Comparison of ENCODE assay signal across 6 cellular contexts in genomic region chr11:126268361-126268707, GRCh38. TPM values are rescaled to one million over a fixed set of nuclear protein-coding genes. Genes with fewer than 3 reads are reported as not detected.
DNase-seq lines count a peak whose midpoint lies in the region; ATAC-seq and TF ChIP-seq lines count a peak whose summit lies in the region.

No MANE protein-coding gene starts in this region.

- H3K4me2 ChIP-seq in H9 (ENCODE audit: insufficient read depth, insufficient read length, low read length) = peak overlapping the region; percentile 83

- H2AFZ ChIP-seq in H9 (ENCODE audit: low read length) = no peak overlapping the region

- peak overlapping the region; percentile 99 for H3K14ac ChIP-seq in H9 (ENCODE audit: insufficient read depth, low read length)

- H3K4me3 Mint-ChIP-seq in H9 = peak overlapping the region; percentile 93 to 96

- peak overlapping the region; percentile 99 for H3K4me3 ChIP-seq in WI38 (ENCODE audit: low read depth, low read length)
- peak overlapping the region; percentile 81 to 83 for H3K4me3 ChIP-seq in left lung

- H3K4me1 ChIP-seq in H9 (ENCODE audit: insufficient read depth, low read length) (no peaks in the 10 kb centered on the region; the same call in 1 of the 2 replicates), left lung (peaks cover 3 to 27% of the 10 kb centered on the region in 2 donors)

- no peak overlapping the region for H2BK12ac ChIP-seq in H9 (ENCODE audit: insufficient read length, low read depth, low read length)

- no peak overlapping the region for H2BK15ac ChIP-seq in H9 (ENCODE audit: low read depth, low read length)

- H3K79me1 ChIP-seq in H9 (ENCODE audit: insufficient read depth, low read depth, low read length, poor library complexity, severe bottlenecking) = peaks cover 4% of the 10 kb centered on the region

- peak overlapping the region; percentile 99 to 100 (median 100) for H3K27ac Mint-ChIP-seq in H9

- H3K36me3 ChIP-seq in left lung = peaks cover 0 to 47% of the 10 kb centered on the region in 2 donors

- H3K9ac ChIP-seq in H9 (ENCODE audit: extremely low read depth, insufficient read length, low read length) = peak overlapping the region; percentile 99

- H2BK20ac ChIP-seq in H9 (ENCODE audit: low read depth, low read length, poor library complexity, severe bottlenecking) = no peak overlapping the region

- no peak overlapping the region for H2BK120ac ChIP-seq in H9 (ENCODE audit: low read depth, low read length, poor library complexity, severe bottlenecking)

- no peak overlapping the region for H3K4ac ChIP-seq in H9 (ENCODE audit: low read depth, low read length)

- H2BK5ac ChIP-seq in H9 (ENCODE audit: insufficient read length, low read length) = no peak overlapping the region

- peaks cover 44 to 66% (median 64%) of the 10 kb centered on the region in 3 experiments for H3K36me3 Mint-ChIP-seq in H9 (ENCODE audit: insufficient read depth in 1 of 3, low read depth in 3 of 3)

- H3K23ac ChIP-seq in H9 (ENCODE audit: insufficient read length, low read depth, low read length) = no peak overlapping the region

- no peak for TF ChIP-seq CTCF in H9 (conservative IDR thresholded peaks at IDR 0.05)
- TF ChIP-seq CTCF in WI38 (IDR thresholded peaks at IDR 0.05; ENCODE audit: low read depth, low read length) = no peak
- no peak for TF ChIP-seq CTCF in left lung (IDR thresholded peaks at IDR 0.05)

- H3K18ac ChIP-seq in H9 (ENCODE audit: insufficient read length, low read depth, low read length) = peak overlapping the region; percentile 96

- H3K27me3 Mint-ChIP-seq in H9 (ENCODE audit: low read depth) = peaks cover 2% of the 10 kb centered on the region; the same call in 1 of the 2 replicates

- H3K23me2 ChIP-seq in H9 (ENCODE audit: insufficient read length, low read depth, low read length, poor library complexity, severe bottlenecking) = peaks cover 7% of the 10 kb centered on the region

- H3K79me2 ChIP-seq in H9 (ENCODE audit: insufficient read depth, low read length) = peaks cover 8% of the 10 kb centered on the region; the same call in 1 of the 2 replicates

- no CpG with 5 or more reads among the region's 23 CpGs for WGBS in H9 (ENCODE audit: extremely low coverage, insufficient read length, low lambda C conversion rate)

- no peak overlapping the region for H4K8ac ChIP-seq in H9 (replicated peaks; ENCODE audit: insufficient read length, low read depth, low read length)

- H3K9me3 ChIP-seq in H9 (ENCODE audit: control insufficient read depth, low read depth, low read length) (no peaks in the 10 kb centered on the region), left lung (no peaks in the 10 kb centered on the region)

- intact Hi-C loops in left lung (cut with DNase I) = no loop called here

- DNase-seq in H9 = no peak
- DNase-seq in left lung = no peak
- DNase-seq in stimulated activated CD4-positive, alpha-beta T cell treated with anti-CD3 and anti-CD28 coated beads, Interleukin-2, amount 100 ng/mL, for 24 hours = no peak
- DNase-seq in activated effector memory CD4-positive, alpha-beta T cell treated with Interleukin-2 at 50 U/mL for 16 hours = no peak
- DNase-seq in DMS114 treated with DMSO at 0.1 percent for 48 hours (lab: John Stamatoyannopoulos, UW; ENCODE audit: unreplicated experiment) = no peak

- no peak overlapping the region for H4K91ac ChIP-seq in H9 (ENCODE audit: insufficient read length, low read depth, low read length)

- peaks cover 13% of the 10 kb centered on the region in 2 experiments for H3K4me1 Mint-ChIP-seq in H9

- no peaks in the 10 kb centered on the region for H4K20me1 ChIP-seq in H9 (ENCODE audit: control insufficient read depth, insufficient read depth, insufficient read length)

- ATAC-seq in left lung = peak; percentile 21

- H3K27me3 ChIP-seq in H9 (ENCODE audit: insufficient read depth, low read length) (no peaks in the 10 kb centered on the region), left lung (no peaks in the 10 kb centered on the region)

- no peak overlapping the region for H3K56ac ChIP-seq in H9 (ENCODE audit: insufficient read length, low read depth, low read length)

- H3K27ac ChIP-seq in H9 (ENCODE audit: insufficient read length, low read depth, low read length) = peak overlapping the region; percentile 41
- peak overlapping the region; percentile 87 to 93 for H3K27ac ChIP-seq in left lung

- H2AK5ac ChIP-seq in H9 (ENCODE audit: insufficient read length, low read length) = no peak overlapping the region

- H3K9me3 Mint-ChIP-seq in H9 = no peaks in the 10 kb centered on the region

- H4K5ac ChIP-seq in H9 (ENCODE audit: insufficient read length, low read depth, low read length) = peak overlapping the region; percentile 36

- no peak overlapping the region for H3T11ph ChIP-seq in H9 (ENCODE audit: low read length)

RNA-seq across cellular contexts. Expression of gene SRPRA, which starts 0.4 kb away (rescaled TPM):
- total RNA-seq in H9 (2021) (63.7 and 64.3 TPM in 2 replicates), left lung (100 to 1,000 TPM; 129 to 154 TPM)

RNA-seq across cellular contexts. Expression of gene FOXRED1, which starts 0.6 kb away (rescaled TPM):
- total RNA-seq in H9 (2021) (60.1 and 67.5 TPM in 2 replicates), left lung (10 to 100 TPM; 19.6 to 24.2 TPM)

RNA-seq across cellular contexts. Expression of gene TIRAP, which starts 14.6 kb away (rescaled TPM):
- total RNA-seq in H9 (2021) = 7.0 and 7.3 TPM in 2 replicates
- total RNA-seq in left lung = 10 to 100 TPM in 1 of 2 donors, 1 to 10 TPM in 1; 8.5 to 15.4 TPM

RNA-seq across cellular contexts. Expression of gene DCPS, which starts 35.5 kb away (rescaled TPM):
- total RNA-seq in H9 (2021) (24.4 and 27.7 TPM in 2 replicates), left lung (10 to 100 TPM; 16.4 to 18.0 TPM)

RNA-seq across cellular contexts. Expression of gene FAM118B, which starts 56.8 kb away (rescaled TPM):
- total RNA-seq in H9 (2021) = 40.0 and 40.4 TPM in 2 replicates
- total RNA-seq in left lung = 10 to 100 TPM; 23.7 to 27.8 TPM
